In genomic region chr1:39671433-39671792, GRCh38 we compare ENCODE assay signal across 9 cellular contexts. TPM values are rescaled to one million over a fixed set of nuclear protein-coding genes. Genes with fewer than 3 reads are reported as not detected.
DNase-seq lines count a peak whose midpoint lies in the region; ATAC-seq and TF ChIP-seq lines count a peak whose summit lies in the region.
"Had no signal": no experiment of that assay in that cellular context is flagged by ENCODE, and none has a peak within 500 bp of the region (broad histone marks: within the 10 kb centered on the region; RNA-seq: fewer than 3 reads in every experiment).

No MANE protein-coding gene starts in this region.

- H3K4me3 ChIP-seq in Panc1 (ENCODE audit: low read depth in 2 of 2, low read length in 2 of 2), result peak overlapping the region; percentile 38
- peak overlapping the region; percentile 35 for H3K4me3 ChIP-seq in fibroblast of pulmonary artery (replicated peaks; ENCODE audit: low read depth, low read length)

- H3K27ac Mint-ChIP-seq in CD14-positive monocyte, result no peak overlapping the region

- in situ Hi-C loops in Panc1 (cut with HindIII; ENCODE audit: low pct_unique_long_range_greater_than_20kb, low sequenced_read_pairs), result no loop called here

- intact Hi-C loops in CD14-positive monocyte (cut with micrococcal nuclease), result no loop called here
- intact Hi-C loops in Panc1 (cut with micrococcal nuclease; ENCODE audit: unreplicated experiment), result no loop called here

- H3K27ac ChIP-seq in Panc1 (ENCODE audit: low read length), result no peak overlapping the region

- H3K36me3 Mint-ChIP-seq in CD14-positive monocyte, result peaks cover 0 to 6% of the 10 kb centered on the region in 2 donors

- TF ChIP-seq CTCF in CD14-positive monocyte (IDR thresholded peaks at IDR 0.05) (no peak), Panc1 (IDR thresholded peaks at IDR 0.05) (no peak), fibroblast of pulmonary artery (IDR thresholded peaks at IDR 0.05; ENCODE audit: low read length, missing control alignments) (no peak)

- CTCF ChIA-PET in Panc1 (lab: Charles Lee), result interaction anchor here (1.2 kb wide), 1 partner anchor 14 kb away, joined by 3 read pairs; no protein-coding TSS in a partner anchor

- H3K9me3 ChIP-seq in Panc1 (ENCODE audit: control insufficient read depth, insufficient read depth, low read depth, low read length), result no peaks in the 10 kb centered on the region

- peaks cover 13% of the 10 kb centered on the region for H3K27me3 ChIP-seq in Panc1 (ENCODE audit: control insufficient read depth, insufficient read depth, low read length)

- DNase-seq in CD14-positive monocyte (ENCODE audit: low spot score) (no peak), Panc1 (ENCODE audit: low read depth, low spot score) (no peak), fibroblast of pulmonary artery (ENCODE audit: low read depth) (no peak), occipital lobe (lab: John Stamatoyannopoulos, UW) (peak; percentile 27), SKM-1 (lab: John Stamatoyannopoulos, UW; ENCODE audit: unreplicated experiment) (no peak), DMS153 (lab: John Stamatoyannopoulos, UW) (no peak)
- no peak for DNase-seq in activated CD4-positive, alpha-beta T cell treated with anti-CD3 and anti-CD28 coated beads for 4 hours
- no peak for DNase-seq in stimulated activated CD4-positive, alpha-beta T cell treated with anti-CD3 and anti-CD28 coated beads, Interleukin-4, amount 100 ng/mL, for 24 hours

- ATAC-seq in Panc1, result no peak

- H3K4me1 Mint-ChIP-seq in CD14-positive monocyte, result peaks cover 13% of the 10 kb centered on the region

- H3K36me3 ChIP-seq in Panc1 (ENCODE audit: control insufficient read depth, insufficient read depth, low read length), result no peaks in the 10 kb centered on the region

- POLR2A ChIA-PET in Panc1 (lab: Charles Lee), result no interaction called here

- BruUV-seq in Panc1 (replicated peaks; lab: Mats Ljungman, UMichigan), result no TSS peak

- H3K4me1 ChIP-seq in Panc1 (ENCODE audit: control insufficient read depth, insufficient read depth, low read length), result no peaks in the 10 kb centered on the region

- peaks cover 0 to 10% (median 2%) of the 10 kb centered on the region in 7 donors for H3K9me3 Mint-ChIP-seq in CD14-positive monocyte

- peak overlapping the region; percentile 49 to 89 for H3K4me3 Mint-ChIP-seq in CD14-positive monocyte

- peaks cover 41 to 71% (median 58%) of the 10 kb centered on the region in 3 donors for H3K27me3 Mint-ChIP-seq in CD14-positive monocyte (ENCODE audit: low read depth in 3 of 3)

RNA-seq across cellular contexts. Expression of gene NT5C1A, which starts 0.5 kb away (rescaled TPM):
- not detected for polyA plus RNA-seq in CD14-positive monocyte
- total RNA-seq in Panc1 (2021; ENCODE audit: unreplicated experiment) (not detected), occipital lobe (0.94 TPM)
- polyA plus RNA-seq in Panc1 (2012; ENCODE audit: insufficient read length), result not detected

RNA-seq across cellular contexts. Expression of gene HPCAL4, which starts 19.8 kb away (rescaled TPM):
- polyA plus RNA-seq in CD14-positive monocyte, result under 1 TPM in 1 of 2 donors, not detected in 1; 0.03 TPM
- 0.21 TPM for total RNA-seq in Panc1 (2021; ENCODE audit: unreplicated experiment)
- polyA plus RNA-seq in Panc1 (2012; ENCODE audit: insufficient read length), result 0.17 TPM
- total RNA-seq in occipital lobe, result 51.2 TPM

RNA-seq across cellular contexts. Expression of gene HEYL, which starts 32.0 kb away (rescaled TPM):
- polyA plus RNA-seq in CD14-positive monocyte, result under 1 TPM; 0.04 to 0.15 TPM
- 2.3 TPM for total RNA-seq in Panc1 (2021; ENCODE audit: unreplicated experiment)
- polyA plus RNA-seq in Panc1 (2012; ENCODE audit: insufficient read length), result 2.6 TPM
- 0.47 TPM for total RNA-seq in occipital lobe
- total RNA-seq: T-helper 1 cell treated with Interleukin-12 subunit alpha and Interleukin-12 subunit beta and Interleukin-4 antibody, amounts not matched to agents 30 ng/mL and 1 ng/mL, for 36 hours had no signal

Comparison
In these comparisons a context has a peak if more than half of its experiments do, and no peak if none do; other contexts are left out.
1. RNA of gene HPCAL4, which starts 19.8 kb away (total RNA-seq): 51.2 TPM in occipital lobe (single experiment); 0.21 TPM in Panc1 (single experiment); every median in the first group is over 10 times any median in the second.